11 cellular contexts compared by ENCODE assay signal in genomic region chr16:56743840-56744239, GRCh38. TPM values are rescaled to one million over a fixed set of nuclear protein-coding genes. Genes with fewer than 3 reads are reported as not detected.
A peak's percentile ranks its signal among the peaks of the same experiment; 100 is the strongest.
DNase-seq lines count a peak whose midpoint lies in the region; ATAC-seq, FAIRE-seq and TF ChIP-seq lines count a peak whose summit lies in the region.
"Had no signal": no experiment of that assay in that cellular context is flagged by ENCODE, and none has a peak within 500 bp of the region (broad histone marks: within the 10 kb centered on the region; RNA-seq: fewer than 3 reads in every experiment).

No MANE protein-coding gene starts in this region.

- no peak for TF ChIP-seq RAD21 in H1 (IDR thresholded peaks at IDR 0.05 in 1 of 2, conservative IDR thresholded peaks at IDR 0.05 in 1 of 2; ENCODE audit: low read depth in 2 of 2, low read length in 2 of 2)

- TF ChIP-seq CTCF in HFFc6 (IDR thresholded peaks at IDR 0.05): no peak
- TF ChIP-seq CTCF in H1 (IDR thresholded peaks at IDR 0.05; ENCODE audit: control extremely low read depth in 1 of 3, insufficient read depth in 1 of 3, low read depth in 1 of 3, low read length in 3 of 3): no peak

- H3K4me3 ChIP-seq in H1 (ENCODE audit: extremely low read depth in 1 of 4, insufficient read depth in 2 of 4, low read depth in 3 of 4, low read length in 4 of 4): no peak overlapping the region

- H3K23me2 ChIP-seq in H1 (ENCODE audit: low read depth, low read length): no peaks in the 10 kb centered on the region

- H3K36me3 Mint-ChIP-seq in HFFc6 (ENCODE audit: low read depth): peaks cover 17% of the 10 kb centered on the region

- H3K4me1 Mint-ChIP-seq in HFFc6 (ENCODE audit: low read depth): peaks cover 70% of the 10 kb centered on the region

- POLR2A ChIA-PET in H1 (lab: Charles Lee; ENCODE audit: partially characterized antibody): interaction anchor here (1.1 kb wide), 1 partner anchor 226 kb away, joined by 3 read pairs; no protein-coding TSS in a partner anchor

- no peaks in the 10 kb centered on the region for H3K27me3 ChIP-seq in H1 (replicated peaks in 1 of 4; ENCODE audit: control insufficient read depth in 3 of 4, extremely low read depth in 1 of 4, insufficient read depth in 3 of 4, low read length in 3 of 4)

- no peak overlapping the region for H2AK5ac ChIP-seq in H1 (ENCODE audit: low read depth, low read length)

- H2AFZ ChIP-seq in H1 (ENCODE audit: low read length): no peak overlapping the region

- H3K14ac ChIP-seq in H1 (ENCODE audit: insufficient read length): no peak overlapping the region

- peak; percentile 79 for DNase-seq in A172 (ENCODE audit: low spot score)
- DNase-seq in HFFc6: peak; percentile 94
- DNase-seq in H1 (ENCODE audit: low read depth in 1 of 2, low spot score in 2 of 2): no peak
- DNase-seq in iris pigment epithelial cell (ENCODE audit: low read depth): peak; percentile 21
- no peak for DNase-seq in SK-N-DZ (ENCODE audit: low spot score)
- no peak for DNase-seq in activated T-cell treated with anti-CD3 and anti-CD28 coated beads, Interleukin-2, amount 50 U/mL, for 1 hour
- no peak for DNase-seq in activated T-cell treated with anti-CD3 and anti-CD28 coated beads for 4 hours
- DNase-seq: activated CD4-positive, CD25-positive, alpha-beta regulatory T cell treated with anti-CD3 and anti-CD28 coated beads, Interleukin-2, amount 50 U/mL, for 72 hours; NCI-H1092 had no signal

- H4K8ac ChIP-seq in H1 (ENCODE audit: extremely low read depth, insufficient read depth, low read length): no peak overlapping the region

- peak overlapping the region; percentile 55 for H3K4me3 Mint-ChIP-seq in HFFc6
- H3K4me3 Mint-ChIP-seq: activated naive CD4-positive, alpha-beta T cell treated with anti-CD3 and anti-CD28 coated beads, Interleukin-2, amount 50 U/mL, for 24 hours had no signal

- H3K79me1 ChIP-seq in H1 (ENCODE audit: low read depth, low read length): peaks cover 21% of the 10 kb centered on the region

- FAIRE-seq in H1 (lab: Jason Lieb, UNC): no peak

- H4K20me1 ChIP-seq in H1 (replicated peaks in 1 of 2; ENCODE audit: control insufficient read depth in 1 of 2, insufficient read depth in 2 of 2, low read length in 2 of 2): peaks cover 18 to 27% of the 10 kb centered on the region in 2 experiments

- no peak overlapping the region for H2BK15ac ChIP-seq in H1 (ENCODE audit: low read length)

- no peak overlapping the region for H2BK5ac ChIP-seq in H1 (ENCODE audit: low read depth, low read length)

- WGBS in H1 (ENCODE audit: extremely low coverage in 1 of 2, insufficient coverage in 1 of 2, insufficient read length in 1 of 2, insufficient replicate concordance in 2 of 2, low coverage in 1 of 2, low lambda C conversion rate in 2 of 2, missing lambda C conversion rate in 1 of 2), 2 experiments: 89% methylated on average over 4 of the region's 4 CpGs; no CpG with 5 or more reads in 1 of the 2 experiments

- no peak overlapping the region for H3K27ac ChIP-seq in H1 (ENCODE audit: low read depth, low read length)

- no peak for TF ChIP-seq POLR2A in H1 (IDR thresholded peaks at IDR 0.05; ENCODE audit: control extremely low read depth in 1 of 2, low read depth in 2 of 2, low read length in 2 of 2)

- H3K9me3 ChIP-seq in H1 (ENCODE audit: insufficient read depth in 2 of 2, low read depth in 1 of 2, low read length in 1 of 2): no peaks in the 10 kb centered on the region

- H3K27me3 Mint-ChIP-seq in HFFc6 (ENCODE audit: insufficient read depth): peaks cover 3% of the 10 kb centered on the region; the same call in 1 of the 2 replicates
- H3K27me3 Mint-ChIP-seq: activated naive CD4-positive, alpha-beta T cell treated with anti-CD3 and anti-CD28 coated beads, Interleukin-2, amount 50 U/mL, for 24 hours had no signal

- H3K4me1 ChIP-seq in H1 (replicated peaks in 1 of 4; ENCODE audit: control insufficient read depth in 3 of 4, insufficient read depth in 4 of 4, low read length in 3 of 4): peaks cover 0 to 5% (median 4%) of the 10 kb centered on the region in 4 experiments; a peak in 3 of 7 replicates

- no peak overlapping the region for H2BK20ac ChIP-seq in H1 (ENCODE audit: low read length)

- H3K4me2 ChIP-seq in H1 (ENCODE audit: insufficient read depth in 1 of 2, low read depth in 2 of 2, low read length in 2 of 2): no peak overlapping the region; a peak in 1 of 4 replicates

- no peak for ATAC-seq in GM21737 (IDR thresholded peaks at IDR 0.05; ENCODE audit: unreplicated experiment)

- no peaks in the 10 kb centered on the region for H3K9me3 Mint-ChIP-seq in HFFc6
- H3K9me3 Mint-ChIP-seq: activated naive CD4-positive, alpha-beta T cell treated with anti-CD3 and anti-CD28 coated beads, Interleukin-2, amount 50 U/mL, for 24 hours had no signal

- CTCF ChIA-PET in H1 (lab: Charles Lee; ENCODE audit: partially characterized antibody): interaction anchor here (1.1 kb wide), 1 partner anchor 33 kb away, joined by 3 read pairs; no protein-coding TSS in a partner anchor

- H3K23ac ChIP-seq in H1 (ENCODE audit: insufficient read length): no peak overlapping the region

- H3K4ac ChIP-seq in H1 (replicated peaks; ENCODE audit: insufficient read length, low read depth, low read length): no peak overlapping the region

- no peak overlapping the region for H4K91ac ChIP-seq in H1 (replicated peaks; ENCODE audit: insufficient read length, low read length)

- H2BK120ac ChIP-seq in H1 (replicated peaks; ENCODE audit: low read depth, low read length): no peak overlapping the region

- no peak overlapping the region for H4K5ac ChIP-seq in H1 (ENCODE audit: insufficient read length, low read depth, low read length)

- H3K56ac ChIP-seq in H1 (replicated peaks; ENCODE audit: insufficient read length, low read depth, low read length): no peak overlapping the region

- peak overlapping the region; percentile 91 for H3K27ac Mint-ChIP-seq in HFFc6
- H3K27ac Mint-ChIP-seq: activated naive CD4-positive, alpha-beta T cell treated with anti-CD3 and anti-CD28 coated beads, Interleukin-2, amount 50 U/mL, for 24 hours had no signal

- no peak overlapping the region for H2BK12ac ChIP-seq in H1 (ENCODE audit: low read depth, low read length)

- TF ChIP-seq EP300 in H1 (IDR thresholded peaks at IDR 0.05; ENCODE audit: borderline replicate concordance in 1 of 2, low read depth in 2 of 2, low read length in 2 of 2): no peak

- H3K36me3 ChIP-seq in H1 (ENCODE audit: control insufficient read depth in 2 of 4, insufficient read depth in 4 of 4, low read length in 3 of 4): peaks cover under 1 to 6% (median 2%) of the 10 kb centered on the region in 4 experiments; a peak in 3 of 8 replicates

- no peak overlapping the region for H3K9ac ChIP-seq in H1 (replicated peaks in 1 of 4; ENCODE audit: extremely low read depth in 1 of 4, low read depth in 3 of 4, low read length in 3 of 4)

- no peak overlapping the region for H3K18ac ChIP-seq in H1 (ENCODE audit: extremely low read depth, low read length)

- peaks cover 5 to 76% of the 10 kb centered on the region in 2 experiments; a peak in 3 of 4 replicates for H3K79me2 ChIP-seq in H1 (ENCODE audit: control insufficient read depth in 1 of 2, insufficient read depth in 2 of 2, low read length in 2 of 2)

TF ChIP-seq in H1, 55 proteins besides CTCF, POLR2A, EP300 and RAD21:
- no peak for TF ChIP-seq HDAC2 (IDR thresholded peaks at IDR 0.05; ENCODE audit: borderline replicate concordance in 1 of 2, low read depth in 2 of 2, low read length in 2 of 2)
- no peak for TF ChIP-seq ATF2 (IDR thresholded peaks at IDR 0.05; ENCODE audit: low read length)
- TF ChIP-seq CREB1 (IDR thresholded peaks at IDR 0.05): 0 out of 2 replicates have a peak, but pooled peaks have one; percentile 9
- TF ChIP-seq JUN (IDR thresholded peaks at IDR 0.05; ENCODE audit: low read depth, low read length): no peak
- no peak for TF ChIP-seq ZNF274 (IDR thresholded peaks at IDR 0.05; ENCODE audit: borderline replicate concordance, extremely low read depth, low read length)

RNA-seq across cellular contexts. Expression of gene NUP93, which starts 13.9 kb away (rescaled TPM):
- 134 and 139 TPM in 2 replicates for total RNA-seq in A172 (2014; rRNA removed; shearing (Covaris generic))
- total RNA-seq in HFFc6 (2021; fragmentation: NEBNext Ultra II Directional; extraction: Animal tissue kit (Norgen Biotek cat#: 25700)): 10 to 100 TPM; 58.6 to 84.0 (median 78.8) TPM
- 180 and 201 TPM in 2 replicates for total RNA-seq in H1 (2021; fragmentation: NEBNext Ultra II Directional; extraction: Animal tissue kit (Norgen Biotek cat#: 25700))
- polyA plus RNA-seq in H1 (2011; rRNA removed): 147 and 162 TPM in 2 replicates
- 146 TPM for polyA plus RNA-seq in H1 (2011; cell fraction: cytosol; rRNA removed)
- polyA plus RNA-seq in H1 (2011; cell fraction: nucleus; rRNA removed): 188 TPM
- polyA plus RNA-seq in H1 (2012, experiment 1 of 2): 183 to 206 TPM (median 196 TPM) in 4 replicates
- 102 TPM for polyA plus RNA-seq in H1 (2012, experiment 2 of 2)
- 126 TPM for polyA plus RNA-seq in H1 (2013, experiment 1 of 2)
- 119 TPM for polyA plus RNA-seq in H1 (2013, experiment 2 of 2)
- polyA minus RNA-seq in H1 (2011; rRNA and poly(A)+ RNA removed): 215 and 217 TPM in 2 replicates
- 119 TPM for polyA minus RNA-seq in H1 (2011; cell fraction: cytosol; rRNA and poly(A)+ RNA removed)
- 75.4 TPM for polyA minus RNA-seq in H1 (2011; cell fraction: nucleus; rRNA and poly(A)+ RNA removed)
- polyA plus RNA-seq in SK-N-DZ (2014; cell fraction: cytosol; rRNA removed): 105 and 106 TPM in 2 replicates
- 100 and 125 TPM in 2 replicates for polyA plus RNA-seq in SK-N-DZ (2014; cell fraction: nucleus; rRNA removed)

Comparison
In these comparisons a context has a peak if more than half of its experiments do, and no peak if none do; other contexts are left out.
1. DNase-seq: peak in A172 (single experiment), HFFc6 (single experiment) and iris pigment epithelial cell (single experiment); none in H1 (0 of 2), SK-N-DZ (single experiment), activated T-cell treated with anti-CD3 and anti-CD28 coated beads, Interleukin-2, amount 50 U/mL, for 1 hour (single experiment) and activated T-cell treated with anti-CD3 and anti-CD28 coated beads for 4 hours (single experiment).